In genomic region chr22:50148991-50149721, GRCh38 we compare ENCODE assay signal across 8 cellular contexts. TPM values are rescaled to one million over a fixed set of nuclear protein-coding genes. Genes with fewer than 3 reads are reported as not detected.
DNase-seq lines count a peak whose midpoint lies in the region; ATAC-seq, FAIRE-seq and TF ChIP-seq lines count a peak whose summit lies in the region.

No MANE protein-coding gene starts in this region.

- no peaks in the 10 kb centered on the region for H3K27me3 Mint-ChIP-seq in T-helper 2 cell treated with Interferon-gamma antibody and Interleukin-4, amounts not matched to agents 5 μg/mL and 100 μg/mL, for 36 hours (ENCODE audit: low read depth)
- H3K27me3 Mint-ChIP-seq in astrocyte (ENCODE audit: low read depth, unreplicated experiment) = peaks cover 18% of the 10 kb centered on the region

- no peaks in the 10 kb centered on the region for H3K36me3 ChIP-seq in astrocyte (ENCODE audit: insufficient read depth, low read length)

- no peak for FAIRE-seq in astrocyte (lab: Jason Lieb, UNC)

- no peaks in the 10 kb centered on the region for H3K27me3 ChIP-seq in astrocyte (ENCODE audit: insufficient read depth, low read length)

- no peak overlapping the region for H3K4me3 ChIP-seq in GM12865 (ENCODE audit: low read depth, low read length)
- no peak overlapping the region for H3K4me3 ChIP-seq in astrocyte (ENCODE audit: insufficient read depth, low read depth, low read length)

- H3K9me3 ChIP-seq in astrocyte (ENCODE audit: insufficient read depth, low read depth, low read length) = no peaks in the 10 kb centered on the region

- H3K4me1 Mint-ChIP-seq in T-helper 2 cell treated with Interferon-gamma antibody and Interleukin-4, amounts not matched to agents 5 μg/mL and 100 μg/mL, for 36 hours (ENCODE audit: low read depth) = no peaks in the 10 kb centered on the region
- H3K4me1 Mint-ChIP-seq in astrocyte (ENCODE audit: low read depth, unreplicated experiment) = peaks cover 9% of the 10 kb centered on the region

- no peak overlapping the region for H3K27ac Mint-ChIP-seq in T-helper 2 cell treated with Interferon-gamma antibody and Interleukin-4, amounts not matched to agents 5 μg/mL and 100 μg/mL, for 36 hours
- peak overlapping the region; percentile 18 for H3K27ac Mint-ChIP-seq in astrocyte (ENCODE audit: unreplicated experiment)

- no peak overlapping the region for H3K27ac ChIP-seq in astrocyte (ENCODE audit: low read depth, low read length)

- H3K79me2 ChIP-seq in astrocyte (ENCODE audit: insufficient read depth, low read length) = no peaks in the 10 kb centered on the region

- no peak for ATAC-seq in HG02973 (IDR thresholded peaks at IDR 0.05; ENCODE audit: unreplicated experiment)

- H3K9me3 Mint-ChIP-seq in T-helper 2 cell treated with Interferon-gamma antibody and Interleukin-4, amounts not matched to agents 5 μg/mL and 100 μg/mL, for 36 hours = no peaks in the 10 kb centered on the region
- H3K9me3 Mint-ChIP-seq in astrocyte (ENCODE audit: unreplicated experiment) = no peaks in the 10 kb centered on the region

- H3K4me1 ChIP-seq in astrocyte (ENCODE audit: insufficient read depth, low read length) = peaks cover 8% of the 10 kb centered on the region

- peaks cover 2% of the 10 kb centered on the region for H4K20me1 ChIP-seq in astrocyte (ENCODE audit: insufficient read depth, low read length)

- TF ChIP-seq CTCF in GM12865 (IDR thresholded peaks at IDR 0.05; ENCODE audit: insufficient read depth, low read depth, low read length, missing control alignments) (peak; percentile 97), astrocyte (IDR thresholded peaks at IDR 0.05; ENCODE audit: insufficient read depth, low read depth, low read length) (peak; percentile 49)

- no peak overlapping the region for H3K4me3 Mint-ChIP-seq in T-helper 2 cell treated with Interferon-gamma antibody and Interleukin-4, amounts not matched to agents 5 μg/mL and 100 μg/mL, for 36 hours
- no peak overlapping the region for H3K4me3 Mint-ChIP-seq in astrocyte (ENCODE audit: unreplicated experiment)

- DNase-seq in GM12865 (ENCODE audit: low read depth) = peak; percentile 83
- DNase-seq in M059J (ENCODE audit: low read depth) = peak; percentile 58
- peak; percentile 56 for DNase-seq in T-helper 2 cell treated with Interferon-gamma antibody and Interleukin-4, amounts not matched to agents 5 μg/mL and 100 μg/mL, for 36 hours (ENCODE audit: low spot score)
- peak; percentile 20 for DNase-seq in astrocyte (ENCODE audit: low read depth)
- peak; percentile 93 for DNase-seq in iPS-NIHi11 (ENCODE audit: low spot score)
- DNase-seq in stimulated activated CD4-positive, alpha-beta T cell treated with anti-CD3 and anti-CD28 coated beads, Interleukin-2, amount 100 ng/mL, for 24 hours = peak; percentile 77 to 78
- DNase-seq in OCI-M2 (lab: John Stamatoyannopoulos, UW; ENCODE audit: unreplicated experiment) = no peak

- no peak overlapping the region for H3K4me2 ChIP-seq in astrocyte (ENCODE audit: low read length)

- H2AFZ ChIP-seq in astrocyte (ENCODE audit: low read depth, low read length) = peak overlapping the region; percentile 47

- no peaks in the 10 kb centered on the region for H3K36me3 Mint-ChIP-seq in T-helper 2 cell treated with Interferon-gamma antibody and Interleukin-4, amounts not matched to agents 5 μg/mL and 100 μg/mL, for 36 hours (ENCODE audit: low read depth)
- no peaks in the 10 kb centered on the region for H3K36me3 Mint-ChIP-seq in astrocyte (ENCODE audit: low read depth, unreplicated experiment)

- no peak overlapping the region for H3K9ac ChIP-seq in astrocyte (ENCODE audit: low read length)

RNA-seq across cellular contexts. Expression of gene PANX2, which starts 21.4 kb away (rescaled TPM):
- total RNA-seq in M059J (2014; rRNA removed; shearing (Covaris generic)) = 0.54 and 3.3 TPM in 2 replicates
- 2.3 and 2.8 TPM in 2 replicates for total RNA-seq in astrocyte

RNA-seq across cellular contexts. Expression of gene TRABD, which starts 36.6 kb away (rescaled TPM):
- total RNA-seq in M059J (2014; rRNA removed; shearing (Covaris generic)) = 9.7 and 15.1 TPM in 2 replicates
- 34.0 and 35.7 TPM in 2 replicates for total RNA-seq in astrocyte

RNA-seq across cellular contexts. Expression of gene SELENOO, which starts 51.7 kb away (rescaled TPM):
- 12.0 and 21.4 TPM in 2 replicates for total RNA-seq in M059J (2014; rRNA removed; shearing (Covaris generic))
- 16.9 and 18.5 TPM in 2 replicates for total RNA-seq in astrocyte

RNA-seq across cellular contexts. Expression of gene MOV10L1, which starts 59.4 kb away (rescaled TPM):
- 0.71 and 1.8 TPM in 2 replicates for total RNA-seq in M059J (2014; rRNA removed; shearing (Covaris generic))
- total RNA-seq in astrocyte = 0.61 and 0.62 TPM in 2 replicates
